ENCODE assay signal across 14 cellular contexts in the genomic region with DNA sequence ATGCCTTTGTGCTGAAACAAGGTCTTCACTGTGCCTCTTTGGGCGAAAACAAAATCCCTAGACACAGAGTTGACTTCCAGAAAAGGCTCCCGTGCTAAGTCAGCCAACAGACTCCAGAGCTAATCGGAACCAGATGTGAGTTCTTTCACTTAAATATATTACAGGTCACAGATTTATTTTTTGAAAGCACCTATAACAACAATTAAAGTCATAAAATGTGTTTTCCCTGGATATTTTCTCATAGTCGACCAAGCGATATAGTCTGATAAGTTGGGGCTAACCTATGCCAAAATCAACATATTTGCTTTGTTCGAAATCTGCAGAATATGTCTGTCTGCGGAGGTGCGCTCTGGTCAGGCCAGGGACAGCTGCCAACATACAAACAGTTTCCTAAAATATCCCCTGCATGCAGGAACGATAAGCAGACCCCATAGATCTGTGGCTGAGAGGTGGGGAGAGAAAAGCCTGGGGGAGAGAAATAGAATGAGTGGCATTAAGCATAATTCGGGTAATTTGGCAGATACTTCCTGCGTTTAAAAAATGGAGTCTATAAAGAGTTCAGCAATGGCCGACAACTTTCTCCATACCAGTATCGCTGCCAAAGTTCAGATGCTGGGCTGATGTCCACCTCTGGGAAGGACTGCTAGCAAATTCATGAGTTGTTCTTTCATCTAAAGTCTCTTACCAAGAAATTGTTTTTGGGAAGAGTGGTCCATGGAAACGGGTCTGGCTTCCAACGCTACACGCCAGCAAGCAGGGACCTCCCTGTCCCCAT. TPM values are rescaled to one million over a fixed set of nuclear protein-coding genes. Genes with fewer than 3 reads are reported as not detected.
DNase-seq lines count a peak whose midpoint lies in the region; ATAC-seq, FAIRE-seq and TF ChIP-seq lines count a peak whose summit lies in the region.
"Had no signal": no experiment of that assay in that cellular context is flagged by ENCODE, and none has a peak within 500 bp of the region (broad histone marks: within the 10 kb centered on the region; RNA-seq: fewer than 3 reads in every experiment).

No MANE protein-coding gene starts in this region.

- no peak for TF ChIP-seq CTCF in mesothelial cell of epicardium (IDR thresholded peaks at IDR 0.05; ENCODE audit: unreplicated experiment)
- no peak for TF ChIP-seq CTCF in uterus (IDR thresholded peaks at IDR 0.05)

- H3K27ac ChIP-seq in uterus, result peak overlapping the region; percentile 73 to 78
- H3K27ac ChIP-seq: neutrophil had no signal

- DNase-seq in NCI-H2081 treated with DMSO at 0.1 percent for 48 hours (lab: John Stamatoyannopoulos, UW) (peak; percentile 25), mesothelial cell of epicardium (ENCODE audit: low spot score in 2 of 2, unreplicated experiment in 2 of 2) (peak in 1 of 2 experiments; percentile 54), uterus (peak; percentile 73 to 76), HuH-7 (ENCODE audit: low spot score) (no peak)
- no peak for DNase-seq in activated T-cell treated with anti-CD3 and anti-CD28 coated beads, Interleukin-2, amount 50 U/mL, for 48 hours
- DNase-seq: activated CD4-positive, CD25-positive, alpha-beta regulatory T cell treated with anti-CD3 and anti-CD28 coated beads, Interleukin-2, amount 50 U/mL, for 72 hours; activated effector memory CD4-positive, alpha-beta T cell treated with Interleukin-2 at 50 U/mL for 16 hours; effector memory CD8-positive, alpha-beta T cell; Kasumi-1; NCI-H446 treated with DMSO at 0.1 percent for 48 hours; stimulated activated CD4-positive, alpha-beta T cell treated with anti-CD3 and anti-CD28 coated beads, Interleukin-4, amount 100 ng/mL, for 24 hours had no signal

- H3K36me3 Mint-ChIP-seq in mesothelial cell of epicardium, result peaks cover 5% of the 10 kb centered on the region

- no peaks in the 10 kb centered on the region for H3K27me3 Mint-ChIP-seq in mesothelial cell of epicardium (ENCODE audit: low read depth)

- H3K9me3 Mint-ChIP-seq in mesothelial cell of epicardium, result peaks cover 10% of the 10 kb centered on the region
- H3K9me3 Mint-ChIP-seq: effector memory CD8-positive, alpha-beta T cell had no signal

- no peaks in the 10 kb centered on the region for H3K9me3 ChIP-seq in uterus
- H3K9me3 ChIP-seq: neutrophil had no signal

- no peak for TF ChIP-seq POLR2A in uterus (IDR thresholded peaks at IDR 0.05)

- H3K27ac Mint-ChIP-seq in mesothelial cell of epicardium, result peak overlapping the region; percentile 80
- H3K27ac Mint-ChIP-seq: effector memory CD8-positive, alpha-beta T cell had no signal

- H3K4me3 Mint-ChIP-seq in mesothelial cell of epicardium, result peak overlapping the region; percentile 1
- H3K4me3 Mint-ChIP-seq: effector memory CD8-positive, alpha-beta T cell had no signal

- no peaks in the 10 kb centered on the region for H3K36me3 ChIP-seq in uterus
- H3K36me3 ChIP-seq: neutrophil had no signal

- H3K27me3 ChIP-seq in uterus, result no peaks in the 10 kb centered on the region

- peak; percentile 97 for FAIRE-seq in endometrium (lab: Jason Lieb, UNC)

- peaks cover 0 to 12% of the 10 kb centered on the region in 2 donors for H3K4me1 ChIP-seq in uterus

- intact Hi-C loops in uterus (cut with DNase I; ENCODE audit: low total_unique reads), result no loop called here

- H3K4me1 Mint-ChIP-seq in mesothelial cell of epicardium, result peaks cover 20% of the 10 kb centered on the region

- ATAC-seq in HG03354 (IDR thresholded peaks at IDR 0.05; ENCODE audit: poor library complexity, severe bottlenecking, unreplicated experiment), result no peak
- ATAC-seq: effector memory CD8-positive, alpha-beta T cell had no signal

- peak overlapping the region; percentile 3 to 27 for H3K4me3 ChIP-seq in uterus

RNA-seq across cellular contexts. Expression of a gene that starts 50.8 kb away (rescaled TPM):
- 308 to 328 TPM (median 312 TPM) in 3 replicates for total RNA-seq in mesothelial cell of epicardium
- 100 to 1,000 TPM in 1 of 4 donors, 10 to 100 TPM in 3; 39.1 to 229 (median 65.0) TPM for total RNA-seq in uterus

Comparison
In these comparisons a context has a peak if more than half of its experiments do, and no peak if none do; other contexts are left out.
1. DNase-seq: peak in NCI-H2081 treated with DMSO at 0.1 percent for 48 hours (single experiment) and uterus (2 of 2); none in HuH-7 (single experiment) and activated T-cell treated with anti-CD3 and anti-CD28 coated beads, Interleukin-2, amount 50 U/mL, for 48 hours (0 of 2).